Comparison of ENCODE assay signal across 12 cellular contexts in genomic region chr14:59406454-59407245, GRCh38. TPM values are rescaled to one million over a fixed set of nuclear protein-coding genes. Genes with fewer than 3 reads are reported as not detected.
DNase-seq lines count a peak whose midpoint lies in the region; ATAC-seq, FAIRE-seq and TF ChIP-seq lines count a peak whose summit lies in the region.
"Had no signal": no experiment of that assay in that cellular context is flagged by ENCODE, and none has a peak within 500 bp of the region (broad histone marks: within the 10 kb centered on the region; RNA-seq: fewer than 3 reads in every experiment).

No MANE protein-coding gene starts in this region.

- no peak overlapping the region for H3K4me3 ChIP-seq in muscle layer of duodenum (ENCODE audit: low read depth in 1 of 2, low read length in 2 of 2)

- no peak for TF ChIP-seq POLR2A in GM12891 (IDR thresholded peaks at IDR 0.05; ENCODE audit: low read depth, low read length)

- FAIRE-seq in GM12891 (lab: Jason Lieb, UNC) (no peak), D721Med (lab: Jason Lieb, UNC) (no peak)
- FAIRE-seq: A204.1 had no signal

- peaks cover 0 to 5% of the 10 kb centered on the region in 2 donors for H3K4me1 ChIP-seq in muscle layer of duodenum (ENCODE audit: control insufficient read depth in 1 of 2, insufficient read depth in 2 of 2, low read length in 2 of 2)

- no peaks in the 10 kb centered on the region for H3K27me3 ChIP-seq in muscle layer of duodenum (ENCODE audit: low read depth, low read length)

- DNase-seq in Right ventricle myocardium inferior (ENCODE audit: missing footprints) (no peak), cardiac septum (ENCODE audit: low spot score) (no peak), fibroblast of peridontal ligament (ENCODE audit: extremely low read depth) (peak; percentile 64), GM12891 (ENCODE audit: insufficient read length, low spot score) (no peak), OCI-M2 (lab: John Stamatoyannopoulos, UW; ENCODE audit: unreplicated experiment) (no peak), D721Med (ENCODE audit: insufficient read length, low spot score) (no peak)
- DNase-seq: NCI-H748 treated with DMSO at 0.1 percent for 48 hours, nucleus accumbens, T-helper 17 cell had no signal

- H3K9me3 ChIP-seq in muscle layer of duodenum (ENCODE audit: control insufficient read depth in 1 of 2, low read length in 2 of 2): no peaks in the 10 kb centered on the region

- H3K27ac ChIP-seq in muscle layer of duodenum (ENCODE audit: low read length): peak overlapping the region; percentile 46

- H3K36me3 ChIP-seq in muscle layer of duodenum (ENCODE audit: control insufficient read depth in 1 of 2, insufficient read depth in 2 of 2, low read length in 2 of 2): no peaks in the 10 kb centered on the region

- peak; percentile 84 for ATAC-seq in Right ventricle myocardium inferior
- no peak for ATAC-seq in HG03571 (IDR thresholded peaks at IDR 0.05; ENCODE audit: unreplicated experiment)
- ATAC-seq: T-helper 17 cell had no signal

- intact Hi-C loops in Right ventricle myocardium inferior (cut with DNase I): no loop called here
- intact Hi-C loops in cardiac septum (cut with DNase I): loop anchor here (5.0 kb wide), 1 partner anchor 44 kb away; no protein-coding TSS in a partner anchor

- no peak for TF ChIP-seq CTCF in D721Med (IDR thresholded peaks at IDR 0.05; ENCODE audit: insufficient read depth, missing control alignments)

TF ChIP-seq in GM12891, 5 proteins besides CTCF, POLR2A, EP300 and RAD21:
- TF ChIP-seq SPI1 (IDR thresholded peaks at IDR 0.05; ENCODE audit: low read depth, low read length): no peak
- TF ChIP-seq POU2F2 (IDR thresholded peaks at IDR 0.05; ENCODE audit: low read depth, low read length): no peak
- TF ChIP-seq PAX5 (IDR thresholded peaks at IDR 0.05; ENCODE audit: insufficient read depth, low read length, severe bottlenecking): no peak
- no peak for TF ChIP-seq POLR2AphosphoS5 (IDR thresholded peaks at IDR 0.05; ENCODE audit: low read depth, low read length)
- TF ChIP-seq TAF1 (IDR thresholded peaks at IDR 0.05; ENCODE audit: low read depth, low read length): no peak

RNA-seq across cellular contexts. Expression of gene GPR135, which starts 58.5 kb away (rescaled TPM):
- total RNA-seq in Right ventricle myocardium inferior (1.5 TPM), cardiac septum (3.2 TPM)
- polyA plus RNA-seq in GM12891 (2012; ENCODE audit: low read depth, missing spikeins): 0.37 TPM
